21 cellular contexts compared by ENCODE assay signal in genomic region chr16:23353440-23353839, GRCh38. TPM values are rescaled to one million over a fixed set of nuclear protein-coding genes. Genes with fewer than 3 reads are reported as not detected.
"Had no signal": no experiment of that assay in that cellular context is flagged by ENCODE, and none has a peak within 500 bp of the region (broad histone marks: within the 10 kb centered on the region; RNA-seq: fewer than 3 reads in every experiment).

No MANE protein-coding gene starts in this region.

- DNase-seq: activated CD4-positive, alpha-beta T cell treated with anti-CD3 and anti-CD28 coated beads for 1 hour; activated T-cell treated with anti-CD3 and anti-CD28 coated beads, Interleukin-2, amount 50 U/mL, for 72 hours; cortex of kidney; gastrocnemius medialis; left ventricle myocardium inferior; mammary epithelial cell; midbrain; nephron progenitor cell; occipital lobe; stomach; upper lobe of left lung had no signal

- H3K4me3 ChIP-seq: ascending aorta, breast epithelium, gastrocnemius medialis, left ventricle myocardium inferior, stomach, thoracic aorta, upper lobe of left lung had no signal

- H3K36me3 ChIP-seq: ascending aorta, breast epithelium, gastrocnemius medialis, left ventricle myocardium inferior, stomach, thoracic aorta, upper lobe of left lung had no signal

- H3K4me1 ChIP-seq: ascending aorta, breast epithelium, gastrocnemius medialis, left ventricle myocardium inferior, stomach, upper lobe of left lung had no signal

- ATAC-seq: activated T-cell treated with anti-CD3 and anti-CD28 coated beads, Interleukin-2, amount 50 U/mL, for 72 hours; esophagus mucosa; gastrocnemius medialis had no signal

- H3K27me3 ChIP-seq: ascending aorta, breast epithelium, gastrocnemius medialis, upper lobe of left lung had no signal

- H3K27ac ChIP-seq: ascending aorta, breast epithelium, gastrocnemius medialis, left ventricle myocardium inferior, stomach, thoracic aorta, upper lobe of left lung, VCaP had no signal

- H3K9me3 ChIP-seq: ascending aorta, breast epithelium, gastrocnemius medialis, left ventricle myocardium inferior, stomach, thoracic aorta, upper lobe of left lung had no signal

- FAIRE-seq: keratinocyte had no signal

RNA-seq across cellular contexts. Expression of gene SCNN1B, which starts 51.3 kb away (rescaled TPM):
- total RNA-seq: activated CD8-positive, alpha-beta memory T cell treated with anti-CD3 and anti-CD28 coated beads for 36 hours; activated T-cell treated with anti-CD3 and anti-CD28 coated beads, Interleukin-2, amount 50 U/mL, for 72 hours; left ventricle myocardium inferior; myocyte; occipital lobe; progenitor cell of endocrine pancreas; skeletal muscle tissue had no signal
